Comparison of ENCODE assay signal across 11 cellular contexts in genomic region chr22:39148024-39148726, GRCh38. TPM values are rescaled to one million over a fixed set of nuclear protein-coding genes. Genes with fewer than 3 reads are reported as not detected.
A peak's percentile ranks its signal among the peaks of the same experiment; 100 is the strongest.
DNase-seq lines count a peak whose midpoint lies in the region; ATAC-seq and TF ChIP-seq lines count a peak whose summit lies in the region.
"Had no signal": no experiment of that assay in that cellular context is flagged by ENCODE, and none has a peak within 500 bp of the region (broad histone marks: within the 10 kb centered on the region; RNA-seq: fewer than 3 reads in every experiment).

No MANE protein-coding gene starts in this region.

- DNase-seq in GM12865 (ENCODE audit: low read depth) (no peak), left colon (no peak), cerebellum (ENCODE audit: low spot score) (no peak)
- DNase-seq in activated CD4-positive, alpha-beta memory T cell treated with anti-CD3 and anti-CD28 coated beads, Interleukin-2, amount 10 ng/mL, durations not matched to agents 7 days and 5 days: no peak
- no peak for DNase-seq in stimulated activated effector memory CD8-positive, alpha-beta T cell treated with anti-CD3 and anti-CD28 coated beads, Interleukin-12 subunit alpha, Interleukin-12 subunit beta, amount 100 ng/mL, for 72 hours (ENCODE audit: low spot score in 2 of 2)
- no peak for DNase-seq in effector CD8-positive, alpha-beta T cell (lab: John Stamatoyannopoulos, UW)
- DNase-seq: DMS153, NCI-H1048, OCI-M1 had no signal

- no peaks in the 10 kb centered on the region for H3K9me3 Mint-ChIP-seq in activated CD4-positive, alpha-beta memory T cell treated with anti-CD3 and anti-CD28 coated beads, Interleukin-2, amount 10 ng/mL, durations not matched to agents 7 days and 5 days
- H3K9me3 Mint-ChIP-seq in stimulated activated effector memory CD8-positive, alpha-beta T cell treated with anti-CD3 and anti-CD28 coated beads, Interleukin-12 subunit alpha, Interleukin-12 subunit beta, amount 100 ng/mL, for 72 hours: no peaks in the 10 kb centered on the region

- no peak for ATAC-seq in stimulated activated effector memory CD8-positive, alpha-beta T cell treated with anti-CD3 and anti-CD28 coated beads, Interleukin-12 subunit alpha, Interleukin-12 subunit beta, amount 100 ng/mL, for 72 hours
- ATAC-seq in left colon: no peak
- no peak for ATAC-seq in HG02588 (IDR thresholded peaks at IDR 0.05; ENCODE audit: unreplicated experiment)

- H3K4me3 Mint-ChIP-seq in activated CD4-positive, alpha-beta memory T cell treated with anti-CD3 and anti-CD28 coated beads, Interleukin-2, amount 10 ng/mL, durations not matched to agents 7 days and 5 days: no peak overlapping the region
- H3K4me3 Mint-ChIP-seq in stimulated activated effector memory CD8-positive, alpha-beta T cell treated with anti-CD3 and anti-CD28 coated beads, Interleukin-12 subunit alpha, Interleukin-12 subunit beta, amount 100 ng/mL, for 72 hours: peak overlapping the region; percentile 94

- POLR2A ChIA-PET in activated CD4-positive, alpha-beta memory T cell treated with anti-CD3 and anti-CD28 coated beads, Interleukin-2, amount 10 ng/mL, durations not matched to agents 7 days and 5 days (lab: Charles Lee): interaction anchor here (1.2 to 6.3 kb wide), 2 partner anchors 64 to 170 kb away, joined by 3 to 61 read pairs; partner anchors contain the start of gene RPL3

- no peak for TF ChIP-seq CTCF in GM12865 (IDR thresholded peaks at IDR 0.05; ENCODE audit: insufficient read depth, low read depth, low read length, missing control alignments)

- peaks cover 3% of the 10 kb centered on the region for H3K27me3 Mint-ChIP-seq in activated CD4-positive, alpha-beta memory T cell treated with anti-CD3 and anti-CD28 coated beads, Interleukin-2, amount 10 ng/mL, durations not matched to agents 7 days and 5 days

- peak overlapping the region; percentile 16 for H3K4me3 ChIP-seq in GM12865 (ENCODE audit: low read depth, low read length)

- H3K27me3 ChIP-seq in layer of hippocampus (ENCODE audit: control insufficient read depth, insufficient read depth, low read length): no peaks in the 10 kb centered on the region

- intact Hi-C loops in left colon (cut with DNase I, micrococcal nuclease): no loop called here

- H3K36me3 Mint-ChIP-seq in activated CD4-positive, alpha-beta memory T cell treated with anti-CD3 and anti-CD28 coated beads, Interleukin-2, amount 10 ng/mL, durations not matched to agents 7 days and 5 days (ENCODE audit: low read depth): peaks cover 14% of the 10 kb centered on the region
- H3K36me3 Mint-ChIP-seq in stimulated activated effector memory CD8-positive, alpha-beta T cell treated with anti-CD3 and anti-CD28 coated beads, Interleukin-12 subunit alpha, Interleukin-12 subunit beta, amount 100 ng/mL, for 72 hours: peaks cover 61% of the 10 kb centered on the region

- CTCF ChIA-PET in activated CD4-positive, alpha-beta memory T cell treated with anti-CD3 and anti-CD28 coated beads, Interleukin-2, amount 10 ng/mL, durations not matched to agents 7 days and 5 days (lab: Charles Lee): interaction anchor here (0.8 kb wide), 1 partner anchor 171 kb away, joined by 3 read pairs; the partner anchor contains the start of gene RPL3

- peak overlapping the region; percentile 100 for H3K27ac ChIP-seq in layer of hippocampus (ENCODE audit: low read depth, low read length)

- peaks cover 61% of the 10 kb centered on the region for H3K4me1 Mint-ChIP-seq in activated CD4-positive, alpha-beta memory T cell treated with anti-CD3 and anti-CD28 coated beads, Interleukin-2, amount 10 ng/mL, durations not matched to agents 7 days and 5 days
- peaks cover 57% of the 10 kb centered on the region for H3K4me1 Mint-ChIP-seq in stimulated activated effector memory CD8-positive, alpha-beta T cell treated with anti-CD3 and anti-CD28 coated beads, Interleukin-12 subunit alpha, Interleukin-12 subunit beta, amount 100 ng/mL, for 72 hours

- H3K27ac Mint-ChIP-seq in activated CD4-positive, alpha-beta memory T cell treated with anti-CD3 and anti-CD28 coated beads, Interleukin-2, amount 10 ng/mL, durations not matched to agents 7 days and 5 days: peak overlapping the region; percentile 58
- peak overlapping the region; percentile 92 for H3K27ac Mint-ChIP-seq in stimulated activated effector memory CD8-positive, alpha-beta T cell treated with anti-CD3 and anti-CD28 coated beads, Interleukin-12 subunit alpha, Interleukin-12 subunit beta, amount 100 ng/mL, for 72 hours

RNA-seq across cellular contexts. Expression of gene CBX7, which starts 4.3 kb away (rescaled TPM):
- total RNA-seq in activated CD4-positive, alpha-beta memory T cell treated with anti-CD3 and anti-CD28 coated beads, Interleukin-2, amount 10 ng/mL, durations not matched to agents 7 days and 5 days: 10 to 100 TPM; 24.9 to 25.0 TPM
- total RNA-seq in left colon: 10 to 100 TPM; 18.6 to 33.4 TPM
- total RNA-seq in cerebellum: 8.6 TPM

RNA-seq across cellular contexts. Expression of gene APOBEC3H, which starts 51.1 kb away (rescaled TPM):
- 100 to 1,000 TPM; 126 to 128 TPM for total RNA-seq in activated CD4-positive, alpha-beta memory T cell treated with anti-CD3 and anti-CD28 coated beads, Interleukin-2, amount 10 ng/mL, durations not matched to agents 7 days and 5 days
- total RNA-seq in left colon (not detected), cerebellum (not detected)

Comparison
In these comparisons a context has a peak if more than half of its experiments do, and no peak if none do; other contexts are left out.
1. RNA of gene APOBEC3H, which starts 51.1 kb away (total RNA-seq): 126 to 128 TPM in activated CD4-positive, alpha-beta memory T cell treated with anti-CD3 and anti-CD28 coated beads, Interleukin-2, amount 10 ng/mL, durations not matched to agents 7 days and 5 days; not detected in left colon and not detected in cerebellum (single experiment); every median in the first group is over 100 times any median in the second.